ENCODE assay signal across 12 cellular contexts in genomic region chr9:21443849-21444625, GRCh38. TPM values are rescaled to one million over a fixed set of nuclear protein-coding genes. Genes with fewer than 3 reads are reported as not detected.
A peak's percentile ranks its signal among the peaks of the same experiment; 100 is the strongest.
DNase-seq lines count a peak whose midpoint lies in the region; ATAC-seq and TF ChIP-seq lines count a peak whose summit lies in the region.
"Had no signal": no experiment of that assay in that cellular context is flagged by ENCODE, and none has a peak within 500 bp of the region (broad histone marks: within the 10 kb centered on the region; RNA-seq: fewer than 3 reads in every experiment).

No MANE protein-coding gene starts in this region.

- no peak overlapping the region for H2BK120ac ChIP-seq in IMR-90 (ENCODE audit: low read depth, low read length)

- no peaks in the 10 kb centered on the region for H3K79me1 ChIP-seq in IMR-90 (ENCODE audit: low read depth in 1 of 2, low read length in 2 of 2)

- intact Hi-C loops in IMR-90 (cut with micrococcal nuclease), result no loop called here
- intact Hi-C loops in mucosa of descending colon (cut with DNase I, micrococcal nuclease), result no loop called here

- H3K36me3 ChIP-seq in IMR-90 (ENCODE audit: control insufficient read depth, insufficient read depth, low read length) (no peaks in the 10 kb centered on the region), mucosa of descending colon (ENCODE audit: low read depth) (no peaks in the 10 kb centered on the region), smooth muscle cell (ENCODE audit: low read depth) (no peaks in the 10 kb centered on the region)

- CTCF ChIA-PET in IMR-90 (lab: Yijun Ruan, JAX), result no interaction called here

- WGBS in IMR-90 (ENCODE audit: extremely low coverage in 2 of 2, insufficient read length in 1 of 2), 2 experiments, result no CpG with 5 or more reads among the region's 4 CpGs
- 90% methylated on average over 4 of the region's 4 CpGs for WGBS in smooth muscle cell (ENCODE audit: low lambda C conversion rate)

- H4K5ac ChIP-seq in IMR-90 (ENCODE audit: low read depth, low read length), result no peak overlapping the region

- no peak overlapping the region for H3K18ac ChIP-seq in IMR-90 (ENCODE audit: low read depth, low read length)

- H2AFZ ChIP-seq in IMR-90 (replicated peaks; ENCODE audit: low read length, poor library complexity) (no peak overlapping the region), smooth muscle cell (ENCODE audit: low read depth) (no peak overlapping the region)

- no peak overlapping the region for H3K4ac ChIP-seq in IMR-90 (ENCODE audit: low read depth, low read length)

- no peak overlapping the region for H2AK5ac ChIP-seq in IMR-90 (ENCODE audit: low read depth, low read length)

- H3K9me3 ChIP-seq in IMR-90 (ENCODE audit: control insufficient read depth, insufficient read depth, low read length) (no peaks in the 10 kb centered on the region), mucosa of descending colon (no peaks in the 10 kb centered on the region), smooth muscle cell (replicated peaks; ENCODE audit: low read depth) (no peaks in the 10 kb centered on the region)

- H3K4me1 ChIP-seq in IMR-90 (ENCODE audit: control insufficient read depth, insufficient read depth, low read length) (no peaks in the 10 kb centered on the region; the same call in 1 of the 2 replicates), mucosa of descending colon (ENCODE audit: low read depth) (no peaks in the 10 kb centered on the region), smooth muscle cell (ENCODE audit: low read depth) (no peaks in the 10 kb centered on the region)

- H2BK20ac ChIP-seq in IMR-90 (ENCODE audit: low read depth, low read length), result no peak overlapping the region

- peak; percentile 92 for ATAC-seq in GM18870 (IDR thresholded peaks at IDR 0.05; ENCODE audit: unreplicated experiment)
- peak; percentile 93 for ATAC-seq in GM21825 (IDR thresholded peaks at IDR 0.05; ENCODE audit: unreplicated experiment)
- no peak for ATAC-seq in IMR-90 (ENCODE audit: low read depth)
- ATAC-seq in mucosa of descending colon, result peak; percentile 55

- H3K14ac ChIP-seq in IMR-90 (replicated peaks; ENCODE audit: low read depth, low read length), result no peak overlapping the region

- no peaks in the 10 kb centered on the region for H3F3A ChIP-seq in smooth muscle cell (ENCODE audit: low read depth)

- DNase-seq in IMR-90 (no peak), mucosa of descending colon (no peak), NCI-H1417 (lab: John Stamatoyannopoulos, UW) (no peak), smooth muscle cell (lab: John Stamatoyannopoulos, UW; ENCODE audit: unreplicated experiment) (no peak)
- DNase-seq in stimulated activated CD4-positive, alpha-beta T cell treated with anti-CD3 and anti-CD28 coated beads, Interleukin-12 subunit alpha, Interleukin-12 subunit beta, amount 100 ng/mL, for 4 hours, result no peak
- no peak for DNase-seq in stimulated activated CD4-positive, alpha-beta T cell treated with anti-CD3 and anti-CD28 coated beads, Interleukin-15, amount 100 ng/mL, for 24 hours
- DNase-seq: stimulated activated CD4-positive, alpha-beta T cell treated with anti-CD3 and anti-CD28 coated beads, Interleukin-2, amount 100 ng/mL, for 48 hours had no signal

- no peaks in the 10 kb centered on the region for H3K9me1 ChIP-seq in IMR-90 (ENCODE audit: insufficient read depth, low read length)

- no peak for TF ChIP-seq RAD21 in IMR-90 (IDR thresholded peaks at IDR 0.05; ENCODE audit: low read length)

- no peak for TF ChIP-seq POLR2A in IMR-90 (IDR thresholded peaks at IDR 0.05; ENCODE audit: low read depth, low read length)

- TF ChIP-seq CTCF in IMR-90 (conservative IDR thresholded peaks at IDR 0.05; ENCODE audit: low read depth, low read length), result no peak
- no peak for TF ChIP-seq CTCF in mucosa of descending colon (IDR thresholded peaks at IDR 0.05)
- no peak for TF ChIP-seq CTCF in smooth muscle cell (IDR thresholded peaks at IDR 0.05; ENCODE audit: borderline replicate concordance, insufficient read depth, poor library complexity, severe bottlenecking)

- H3K27me3 ChIP-seq in IMR-90 (ENCODE audit: control insufficient read depth, insufficient read depth, low read length), result no peaks in the 10 kb centered on the region
- no peaks in the 10 kb centered on the region for H3K27me3 ChIP-seq in smooth muscle cell (ENCODE audit: low read depth)

- in situ Hi-C loops in IMR-90 (cut with MboI; ENCODE audit: low sequenced_read_pairs), result no loop called here

- H3K9ac ChIP-seq in IMR-90 (ENCODE audit: low read depth, low read length) (no peak overlapping the region), smooth muscle cell (ENCODE audit: low read depth) (no peak overlapping the region)

- H3K4me3 ChIP-seq in IMR-90 (ENCODE audit: insufficient read depth, low read depth, low read length) (no peak overlapping the region), mucosa of descending colon (no peak overlapping the region), smooth muscle cell (no peak overlapping the region)

- H4K91ac ChIP-seq in IMR-90 (ENCODE audit: insufficient read depth, low read depth, low read length), result no peak overlapping the region

- H3K27ac ChIP-seq in IMR-90 (ENCODE audit: insufficient read depth, low read length) (no peak overlapping the region), smooth muscle cell (ENCODE audit: low read depth) (no peak overlapping the region)
- H3K27ac ChIP-seq: HL-60 had no signal

- no peak overlapping the region for H3K4me2 ChIP-seq in IMR-90 (ENCODE audit: low read depth, low read length)
- no peak overlapping the region for H3K4me2 ChIP-seq in smooth muscle cell

- H2AK9ac ChIP-seq in IMR-90 (replicated peaks; ENCODE audit: low read depth, low read length, poor library complexity), result no peak overlapping the region

- H2BK15ac ChIP-seq in IMR-90 (ENCODE audit: low read depth, low read length), result no peak overlapping the region

- H3K79me2 ChIP-seq in smooth muscle cell (ENCODE audit: low read depth), result no peaks in the 10 kb centered on the region

- POLR2A ChIA-PET in IMR-90 (lab: Charles Lee; ENCODE audit: unreplicated experiment), result no interaction called here

- H4K20me1 ChIP-seq in IMR-90 (ENCODE audit: insufficient read depth, low read length) (no peaks in the 10 kb centered on the region), smooth muscle cell (ENCODE audit: low read depth) (no peaks in the 10 kb centered on the region)

- dilution Hi-C loops in IMR-90 (cut with HindIII; ENCODE audit: low sequenced_read_pairs, unreplicated experiment), result no loop called here

- H3K56ac ChIP-seq in IMR-90 (ENCODE audit: extremely low read depth, insufficient read depth, low read length), result no peak overlapping the region

- no peak overlapping the region for H4K8ac ChIP-seq in IMR-90 (ENCODE audit: low read depth in 2 of 2, low read length in 2 of 2)

- H2BK5ac ChIP-seq in IMR-90 (ENCODE audit: low read depth, low read length, poor library complexity, severe bottlenecking), result no peak overlapping the region

- no TSS peak for BruUV-seq in IMR-90 (replicated peaks; lab: Mats Ljungman, UMichigan)

- no peak overlapping the region for H3K23ac ChIP-seq in IMR-90 (ENCODE audit: low read depth, low read length)

TF ChIP-seq in IMR-90, 13 proteins besides CTCF, POLR2A, EP300 and RAD21:
- TF ChIP-seq CEBPB (IDR thresholded peaks at IDR 0.05; ENCODE audit: low read depth, low read length) (0 out of 2 replicates have a peak, but pooled peaks have one; percentile 16), FOS (IDR thresholded peaks at IDR 0.05; ENCODE audit: low read depth, low read length) (no peak), SMC3 (IDR thresholded peaks at IDR 0.05; ENCODE audit: low read depth, low read length) (no peak), RCOR1 (IDR thresholded peaks at IDR 0.05; ENCODE audit: insufficient replicate concordance, low read length) (no peak)
TF ChIP-seq in IMR-90: peak in this region for 1.

RNA-seq across cellular contexts. Expression of gene IFNA1, which starts 3.8 kb away (rescaled TPM):
- not detected in 2 replicates for total RNA-seq in IMR-90 (2012; rRNA removed)
- polyA plus RNA-seq in IMR-90 (2012; rRNA removed), result not detected in 2 replicates
- polyA plus RNA-seq in IMR-90 (2012; cell fraction: cytosol; rRNA removed), result not detected in 2 replicates
- polyA plus RNA-seq in IMR-90 (2012; cell fraction: nucleus; rRNA removed; ENCODE audit: low replicate concordance), result not detected in 2 replicates
- total RNA-seq in mucosa of descending colon, result not detected
- not detected in 2 replicates for total RNA-seq in smooth muscle cell
- polyA plus RNA-seq in smooth muscle cell, result not detected in 2 replicates
- total RNA-seq: chondrocyte had no signal
- polyA plus RNA-seq: keratinocyte had no signal

RNA-seq across cellular contexts. Expression of gene IFNA8, which starts 35.1 kb away (rescaled TPM):
- total RNA-seq in IMR-90 (2012; rRNA removed) (not detected in 2 replicates), mucosa of descending colon (not detected), smooth muscle cell (not detected in 2 replicates)
- polyA plus RNA-seq in IMR-90 (2012; rRNA removed) (not detected in 2 replicates), smooth muscle cell (not detected in 2 replicates)
- polyA plus RNA-seq in IMR-90 (2012; cell fraction: cytosol; rRNA removed), result not detected in 2 replicates
- polyA plus RNA-seq in IMR-90 (2012; cell fraction: nucleus; rRNA removed; ENCODE audit: low replicate concordance), result not detected in 2 replicates
- total RNA-seq: chondrocyte had no signal
- polyA plus RNA-seq: keratinocyte had no signal

RNA-seq across cellular contexts. Expression of gene IFNE, which starts 38.1 kb away (rescaled TPM):
- 1.8 and 1.9 TPM in 2 replicates for total RNA-seq in IMR-90 (2012; rRNA removed)
- 0.96 and 1.4 TPM in 2 replicates for polyA plus RNA-seq in IMR-90 (2012; rRNA removed)
- polyA plus RNA-seq in IMR-90 (2012; cell fraction: cytosol; rRNA removed), result not detected in 2 replicates
- polyA plus RNA-seq in IMR-90 (2012; cell fraction: nucleus; rRNA removed; ENCODE audit: low replicate concordance), result 1.5 and 8.6 TPM in 2 replicates
- not detected for total RNA-seq in mucosa of descending colon
- 0.85 and 1.2 TPM in 2 replicates for total RNA-seq in smooth muscle cell
- not detected in 2 replicates for polyA plus RNA-seq in smooth muscle cell
- total RNA-seq: chondrocyte had no signal

RNA-seq across cellular contexts. Expression of gene IFNA2, which starts 58.8 kb away (rescaled TPM):
- total RNA-seq in IMR-90 (2012; rRNA removed) (not detected in 2 replicates), mucosa of descending colon (not detected), smooth muscle cell (not detected in 2 replicates)
- polyA plus RNA-seq in IMR-90 (2012; rRNA removed) (not detected in 2 replicates), smooth muscle cell (not detected in 2 replicates)
- not detected in 2 replicates for polyA plus RNA-seq in IMR-90 (2012; cell fraction: cytosol; rRNA removed)
- not detected in 2 replicates for polyA plus RNA-seq in IMR-90 (2012; cell fraction: nucleus; rRNA removed; ENCODE audit: low replicate concordance)
- total RNA-seq: chondrocyte had no signal
- polyA plus RNA-seq: keratinocyte had no signal
